In genomic region chr15:69760890-69761568, GRCh38 we compare ENCODE assay signal across 8 cellular contexts.
A peak's percentile ranks its signal among the peaks of the same experiment; 100 is the strongest.
DNase-seq lines count a peak whose midpoint lies in the region; ATAC-seq and TF ChIP-seq lines count a peak whose summit lies in the region.

No MANE protein-coding gene starts in this region.

- H3K4me3 ChIP-seq in fibroblast of villous mesenchyme (ENCODE audit: low read depth, low read length) = no peak overlapping the region
- H3K4me3 ChIP-seq in skeletal muscle satellite cell (ENCODE audit: low read length) = no peak overlapping the region

- H3K4me3 Mint-ChIP-seq in activated T-cell treated with anti-CD3 and anti-CD28 coated beads, Interleukin-2, amount 50 U/mL, for 4 hours = peak overlapping the region; percentile 52

- TF ChIP-seq CTCF in fibroblast of villous mesenchyme (IDR thresholded peaks at IDR 0.05; ENCODE audit: insufficient read depth, low read depth, low read length) = no peak

- H3K27me3 ChIP-seq in skeletal muscle satellite cell (ENCODE audit: control insufficient read depth, insufficient read depth, low read length) = peaks cover 42% of the 10 kb centered on the region

- H3K9me3 Mint-ChIP-seq in activated T-cell treated with anti-CD3 and anti-CD28 coated beads, Interleukin-2, amount 50 U/mL, for 4 hours = peaks cover 6% of the 10 kb centered on the region

- H3K27me3 Mint-ChIP-seq in activated T-cell treated with anti-CD3 and anti-CD28 coated beads, Interleukin-2, amount 50 U/mL, for 4 hours (ENCODE audit: low read depth) = no peaks in the 10 kb centered on the region

- peak overlapping the region; percentile 9 for H3K9ac ChIP-seq in skeletal muscle satellite cell (ENCODE audit: low read depth, low read length)

- ATAC-seq in HG02623 (IDR thresholded peaks at IDR 0.05; ENCODE audit: unreplicated experiment) = peak; percentile 60
- peak; percentile 57 to 64 for ATAC-seq in activated T-cell treated with anti-CD3 and anti-CD28 coated beads, Interleukin-2, amount 50 U/mL, for 4 hours

- no peaks in the 10 kb centered on the region for H3K9me3 ChIP-seq in skeletal muscle satellite cell (replicated peaks; ENCODE audit: low read length)

- peaks cover 3% of the 10 kb centered on the region for H3K36me3 Mint-ChIP-seq in activated T-cell treated with anti-CD3 and anti-CD28 coated beads, Interleukin-2, amount 50 U/mL, for 4 hours (ENCODE audit: insufficient read depth)

- H3K4me1 ChIP-seq in skeletal muscle satellite cell (ENCODE audit: control insufficient read depth, insufficient read depth, low read length) = peaks cover 20% of the 10 kb centered on the region

- peaks cover 75% of the 10 kb centered on the region for H3K4me1 Mint-ChIP-seq in activated T-cell treated with anti-CD3 and anti-CD28 coated beads, Interleukin-2, amount 50 U/mL, for 4 hours (ENCODE audit: low read depth)

- H3K36me3 ChIP-seq in skeletal muscle satellite cell (ENCODE audit: insufficient read depth, low read length) = no peaks in the 10 kb centered on the region

- H3K4me2 ChIP-seq in skeletal muscle satellite cell (ENCODE audit: low read length) = peak overlapping the region; percentile 10

- DNase-seq in CMK (ENCODE audit: low read depth) (peak; percentile 68), fibroblast of villous mesenchyme (ENCODE audit: low read depth) (peak; percentile 99), NCI-H526 (lab: John Stamatoyannopoulos, UW) (no peak), NCI-H2171 treated with DMSO at 0.1 percent for 48 hours (lab: John Stamatoyannopoulos, UW) (no peak)
- DNase-seq in activated T-cell treated with anti-CD3 and anti-CD28 coated beads, Interleukin-2, amount 50 U/mL, for 4 hours = peak; percentile 79

TF ChIP-seq in PFSK-1, 5 proteins besides CTCF, POLR2A, EP300 and RAD21:
- TF ChIP-seq FOXP2 (optimal IDR thresholded peaks at IDR 0.05; ENCODE audit: borderline replicate concordance, extremely low read depth, extremely low read length, insufficient read depth) (peak; percentile 44), REST (IDR thresholded peaks at IDR 0.05; ENCODE audit: insufficient read depth in 1 of 2, low read depth in 2 of 2, low read length in 2 of 2) (peak in 1 of 2 experiments; percentile 73; a peak in 2 of 4 replicates), SIN3A (IDR thresholded peaks at IDR 0.05; ENCODE audit: borderline replicate concordance, insufficient read depth, low read length) (no peak; the same call in 1 of the 2 replicates), TAF1 (IDR thresholded peaks at IDR 0.05; ENCODE audit: borderline replicate concordance, insufficient read depth, low read length) (peak; percentile 25; the same call in 1 of the 2 replicates), POLR2AphosphoS5 (IDR thresholded peaks at IDR 0.05; ENCODE audit: low read depth, low read length) (no peak)

Comparison
In these comparisons a context has a peak if more than half of its experiments do, and no peak if none do; other contexts are left out.
1. DNase-seq: peak in CMK (single experiment), activated T-cell treated with anti-CD3 and anti-CD28 coated beads, Interleukin-2, amount 50 U/mL, for 4 hours (single experiment) and fibroblast of villous mesenchyme (single experiment); none in NCI-H526 (0 of 2) and NCI-H2171 treated with DMSO at 0.1 percent for 48 hours (single experiment).